ENCODE assay signal across 8 cellular contexts in genomic region chr1:243255791-243256512, GRCh38. TPM values are rescaled to one million over a fixed set of nuclear protein-coding genes. Genes with fewer than 3 reads are reported as not detected.
DNase-seq lines count a peak whose midpoint lies in the region; TF ChIP-seq lines count a peak whose summit lies in the region.

Gene SDCCAG8, plus strand, starts transcription at chr1:243256041. Its CDS starts 133 bp downstream, at chr1:243256174.

- in situ Hi-C loops in SK-MEL-5 (cut with HindIII; ENCODE audit: low pct_unique_long_range_greater_than_20kb, low sequenced_read_pairs), result no loop called here

- CTCF ChIA-PET in HEK293T (lab: Yijun Ruan, JAX), result interaction anchor here (1.9 kb wide), 1 partner anchor 9 kb away, joined by 4 read pairs; no protein-coding TSS in a partner anchor

- peak within 1 kb of the TSS; percentile 83 for H2AFZ ChIP-seq in neuron (ENCODE audit: low read depth, low read length)

- DNase-seq in GF-D8 (lab: John Stamatoyannopoulos, UW), result peak; percentile 99
- DNase-seq in HEK293T (ENCODE audit: extremely low spot score), result peak; percentile 96
- peak; percentile 99 for DNase-seq in MV-4-11 (lab: John Stamatoyannopoulos, UW)
- peak; percentile 100 for DNase-seq in SK-MEL-5 (ENCODE audit: low read depth, low spot score)
- DNase-seq in activated naive CD4-positive, alpha-beta T cell treated with Interleukin-2 at 50 U/mL for 16 hours, result peak; percentile 93
- peak; percentile 99 for DNase-seq in foreskin melanocyte

- H3K36me3 ChIP-seq in neuron (ENCODE audit: insufficient read depth, low read length), result no peaks in the 10 kb centered on the region
- no peaks in the 10 kb centered on the region for H3K36me3 ChIP-seq in subcutaneous abdominal adipose tissue (ENCODE audit: control insufficient read depth in 5 of 5, insufficient read depth in 5 of 5, low read length in 5 of 5)

- POLR2A ChIA-PET in HEK293T (lab: Yijun Ruan, JAX), result interaction anchor here (0.6 to 1.5 kb wide), 18 partner anchors 9 to 1616 kb away, joined by 3 to 12 read pairs (median 4); partner anchors contain the start of genes CHML and OPN3

- peak within 1 kb of the TSS; percentile 84 for H3K4me3 ChIP-seq in neuron (ENCODE audit: low read length)
- H3K4me3 ChIP-seq in subcutaneous abdominal adipose tissue (ENCODE audit: low read depth in 1 of 5, low read length in 5 of 5), result peak within 1 kb of the TSS; percentile 72 to 99 (median 89)

- no peaks in the 10 kb centered on the region for H3K27me3 ChIP-seq in neuron (ENCODE audit: insufficient read depth, low read length)
- H3K27me3 ChIP-seq in subcutaneous abdominal adipose tissue (ENCODE audit: control insufficient read depth in 5 of 5, insufficient read depth in 4 of 5, low read length in 5 of 5), result no peaks in the 10 kb centered on the region

- H3K27ac ChIP-seq in subcutaneous abdominal adipose tissue (ENCODE audit: low read depth, low read length), result peak within 1 kb of the TSS; percentile 99

- H3K9me3 ChIP-seq in neuron (ENCODE audit: low read length) (no peaks in the 10 kb centered on the region), subcutaneous abdominal adipose tissue (ENCODE audit: control insufficient read depth in 5 of 5, low read length in 5 of 5) (no peaks in the 10 kb centered on the region)

- H3K4me1 ChIP-seq in neuron (ENCODE audit: insufficient read depth, low read length) (peaks cover 15% of the 10 kb centered on the region), subcutaneous abdominal adipose tissue (ENCODE audit: control insufficient read depth in 5 of 5, insufficient read depth in 5 of 5, low read length in 5 of 5) (peaks cover 8 to 36% (median 33%) of the 10 kb centered on the region in 5 donors)

- peak within 1 kb of the TSS; percentile 92 to 99 (median 96) for H3K9ac ChIP-seq in subcutaneous abdominal adipose tissue (ENCODE audit: low read length in 5 of 5)

TF ChIP-seq in HEK293T, 16 proteins besides CTCF, POLR2A, EP300 and RAD21:
- TF ChIP-seq ARNT (IDR thresholded peaks at IDR 0.05), result no peak
- peak; percentile 76 for TF ChIP-seq SUZ12 (IDR thresholded peaks at IDR 0.05)
- TF ChIP-seq CTBP1 (IDR thresholded peaks at IDR 0.05; ENCODE audit: borderline replicate concordance), result no peak
- peak; percentile 77 for TF ChIP-seq L3MBTL2 (conservative IDR thresholded peaks at IDR 0.05)
- TF ChIP-seq LEF1 (IDR thresholded peaks at IDR 0.05; ENCODE audit: borderline replicate concordance), result no peak
- TF ChIP-seq ZNF384 (IDR thresholded peaks at IDR 0.05), result no peak
- TF ChIP-seq NFRKB (IDR thresholded peaks at IDR 0.05), result no peak
- TF ChIP-seq ELF4 (IDR thresholded peaks at IDR 0.05), result peak; percentile 32; the same call in 1 of the 2 replicates
- TF ChIP-seq BHLHE40 (IDR thresholded peaks at IDR 0.05; ENCODE audit: borderline replicate concordance), result no peak
- TF ChIP-seq HDGF (IDR thresholded peaks at IDR 0.05; ENCODE audit: borderline replicate concordance), result no peak
- TF ChIP-seq TARDBP (IDR thresholded peaks at IDR 0.05), result no peak
- TF ChIP-seq PKNOX1 (IDR thresholded peaks at IDR 0.05), result 0 out of 2 replicates have a peak, but pooled peaks have one; percentile 1

RNA-seq across cellular contexts. Expression of gene SDCCAG8, which starts in this region (rescaled TPM):
- 23.6 and 30.4 TPM in 2 replicates for total RNA-seq in SK-MEL-5 (2014; rRNA removed; shearing (Covaris generic))
- 26.6 and 30.4 TPM in 2 replicates for polyA plus RNA-seq in SK-MEL-5 (2015; cell fraction: cytosol; rRNA removed)
- polyA plus RNA-seq in SK-MEL-5 (2015; cell fraction: nucleus; rRNA removed), result 18.6 and 28.5 TPM in 2 replicates

Comparison
In these comparisons a context has a peak if more than half of its experiments do, and no peak if none do; other contexts are left out.
1. Peak in every context shown above with its lines: DNase-seq, H3K4me3 ChIP-seq and H3K27ac ChIP-seq.